10 cellular contexts compared by ENCODE assay signal in the genomic region with DNA sequence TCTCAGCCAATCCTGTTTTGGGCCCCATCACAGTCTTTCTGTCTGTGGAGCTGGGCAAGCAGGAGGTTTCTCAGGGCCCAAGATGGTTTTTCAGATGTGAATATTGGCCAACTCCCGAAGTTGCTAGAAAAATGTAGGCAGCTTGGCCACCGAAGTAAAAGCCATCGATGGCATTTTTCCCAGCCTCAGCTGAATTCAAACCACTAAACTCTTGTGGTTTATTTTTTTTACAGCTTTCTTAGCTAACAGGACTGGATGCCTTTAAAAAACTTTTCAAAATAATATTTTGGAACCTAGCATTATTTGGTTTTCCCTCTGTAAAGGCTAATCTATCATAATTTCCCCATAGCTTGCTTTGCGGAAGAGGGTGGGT.
DNase-seq lines count a peak whose midpoint lies in the region; ATAC-seq and TF ChIP-seq lines count a peak whose summit lies in the region.
"Had no signal": no experiment of that assay in that cellular context is flagged by ENCODE, and none has a peak within 500 bp of the region (broad histone marks: within the 10 kb centered on the region; RNA-seq: fewer than 3 reads in every experiment).

No MANE protein-coding gene starts in this region.

- no peaks in the 10 kb centered on the region for H3K36me3 Mint-ChIP-seq in central memory CD8-positive, alpha-beta T cell (ENCODE audit: insufficient read depth)
- no peaks in the 10 kb centered on the region for H3K36me3 Mint-ChIP-seq in naive thymus-derived CD8-positive, alpha-beta T cell

- DNase-seq in AG04449 (ENCODE audit: low read depth, low spot score) (peak; percentile 65), M059J (ENCODE audit: low read depth) (peak; percentile 75), NCI-H1417 (lab: John Stamatoyannopoulos, UW) (no peak), NCI-H2227 (lab: John Stamatoyannopoulos, UW; ENCODE audit: unreplicated experiment) (no peak)
- DNase-seq in central memory CD8-positive, alpha-beta T cell (ENCODE audit: low spot score in 2 of 2) = no peak
- no peak for DNase-seq in naive thymus-derived CD8-positive, alpha-beta T cell
- no peak for DNase-seq in stimulated activated CD4-positive, alpha-beta T cell treated with anti-CD3 and anti-CD28 coated beads, Interleukin-15, amount 100 ng/mL, for 24 hours
- DNase-seq: NCI-H524 treated with DMSO at 0.1 percent for 48 hours had no signal

- TF ChIP-seq CTCF in AG04449 (IDR thresholded peaks at IDR 0.05; ENCODE audit: insufficient read depth, low read length, missing control alignments) = no peak

- CTCF ChIA-PET in AG04449 (lab: Yijun Ruan, JAX) = interaction anchor here (1.4 kb wide), 1 partner anchor 10 kb away, joined by 3 read pairs; no protein-coding TSS in a partner anchor

- H3K27ac Mint-ChIP-seq in central memory CD8-positive, alpha-beta T cell (ENCODE audit: low read depth) = peak overlapping the region; percentile 17
- peak overlapping the region in 9 of 10 donors; percentile 82 to 95 (median 93) for H3K27ac Mint-ChIP-seq in naive thymus-derived CD8-positive, alpha-beta T cell

- POLR2A ChIA-PET in AG04449 (lab: Yijun Ruan, JAX) = interaction anchor here (0.5 to 0.7 kb wide), 2 partner anchors 128 to 258 kb away, joined by 3 read pairs; no protein-coding TSS in a partner anchor
- POLR2A ChIA-PET in naive thymus-derived CD8-positive, alpha-beta T cell (lab: Charles Lee) = no interaction called here

- no peak for ATAC-seq in central memory CD8-positive, alpha-beta T cell (replicated peaks; ENCODE audit: extremely low read depth, poor library complexity, severe bottlenecking)
- ATAC-seq in naive thymus-derived CD8-positive, alpha-beta T cell = no peak
- no peak for ATAC-seq in GM19463 (IDR thresholded peaks at IDR 0.05; ENCODE audit: unreplicated experiment)

- no peak overlapping the region for H3K4me3 ChIP-seq in AG04449 (ENCODE audit: low read depth, low read length)

- no peaks in the 10 kb centered on the region for H3K4me1 Mint-ChIP-seq in central memory CD8-positive, alpha-beta T cell
- H3K4me1 Mint-ChIP-seq in naive thymus-derived CD8-positive, alpha-beta T cell = peaks cover 15 to 45% (median 30%) of the 10 kb centered on the region in 4 donors

- no peaks in the 10 kb centered on the region for H3K9me3 Mint-ChIP-seq in central memory CD8-positive, alpha-beta T cell
- H3K9me3 Mint-ChIP-seq in naive thymus-derived CD8-positive, alpha-beta T cell = no peaks in the 10 kb centered on the region
- H3K9me3 Mint-ChIP-seq: neural crest cell had no signal

- H3K4me3 Mint-ChIP-seq in central memory CD8-positive, alpha-beta T cell = peak overlapping the region; percentile 36
- H3K4me3 Mint-ChIP-seq in naive thymus-derived CD8-positive, alpha-beta T cell = peak overlapping the region; percentile 76 to 93 (median 88)
- H3K4me3 Mint-ChIP-seq: neural crest cell had no signal

- peaks cover 53% of the 10 kb centered on the region for H3K27me3 Mint-ChIP-seq in central memory CD8-positive, alpha-beta T cell
- H3K27me3 Mint-ChIP-seq in naive thymus-derived CD8-positive, alpha-beta T cell = peaks cover 0 to 13% (median 1%) of the 10 kb centered on the region in 5 donors

Comparison
In these comparisons a context has a peak if more than half of its experiments do, and no peak if none do; other contexts are left out.
1. DNase-seq: peak in AG04449 (single experiment) and M059J (single experiment); none in central memory CD8-positive, alpha-beta T cell (0 of 2), naive thymus-derived CD8-positive, alpha-beta T cell (0 of 10), NCI-H1417 (0 of 3), stimulated activated CD4-positive, alpha-beta T cell treated with anti-CD3 and anti-CD28 coated beads, Interleukin-15, amount 100 ng/mL, for 24 hours (single experiment) and NCI-H2227 (single experiment).